In genomic region chr2:184154438-184154837, GRCh38 we compare ENCODE assay signal across 22 cellular contexts.
DNase-seq lines count a peak whose midpoint lies in the region; ATAC-seq and TF ChIP-seq lines count a peak whose summit lies in the region.
"Had no signal": no experiment of that assay in that cellular context is flagged by ENCODE, and none has a peak within 500 bp of the region (broad histone marks: within the 10 kb centered on the region; RNA-seq: fewer than 3 reads in every experiment).

No MANE protein-coding gene starts in this region.

- H3K4me3 ChIP-seq in GM23248: no peak overlapping the region
- no peak overlapping the region for H3K4me3 ChIP-seq in PC-3 (ENCODE audit: low read length)
- no peak overlapping the region for H3K4me3 ChIP-seq in epithelial cell of esophagus (ENCODE audit: low read length)
- no peak overlapping the region for H3K4me3 ChIP-seq in gastroesophageal sphincter
- no peak overlapping the region for H3K4me3 ChIP-seq in gastrocnemius medialis
- H3K4me3 ChIP-seq: coronary artery had no signal

- H3K4me3 Mint-ChIP-seq in activated naive CD8-positive, alpha-beta T cell treated with anti-CD3 and anti-CD28 coated beads for 36 hours: no peak overlapping the region
- H3K4me3 Mint-ChIP-seq: activated CD4-positive, alpha-beta T cell treated with anti-CD3 and anti-CD28 coated beads, Interleukin-2, amount 10 ng/mL, durations not matched to agents 7 days and 5 days; HFFc6; memory B cell; natural killer cell had no signal

- H3K9ac ChIP-seq in GM23248: no peak overlapping the region
- H3K9ac ChIP-seq in PC-3 (ENCODE audit: low read length): no peak overlapping the region

- no peaks in the 10 kb centered on the region for H3F3A ChIP-seq in GM23248 (ENCODE audit: insufficient read depth)
- no peaks in the 10 kb centered on the region for H3F3A ChIP-seq in PC-3 (ENCODE audit: low read length, unreplicated experiment)

- peaks cover 8% of the 10 kb centered on the region for H3K9me3 Mint-ChIP-seq in activated naive CD8-positive, alpha-beta T cell treated with anti-CD3 and anti-CD28 coated beads for 36 hours

- H3K4me1 ChIP-seq in GM23248 (ENCODE audit: insufficient read depth): 0 out of 2 replicates have a peak, but pooled peaks cover 4% of the 10 kb centered on the region
- H3K4me1 ChIP-seq in PC-3 (ENCODE audit: insufficient read depth, low read length): no peaks in the 10 kb centered on the region; the same call in 1 of the 2 replicates
- H3K4me1 ChIP-seq in gastroesophageal sphincter: no peaks in the 10 kb centered on the region
- no peaks in the 10 kb centered on the region for H3K4me1 ChIP-seq in gastrocnemius medialis

- H3K27me3 Mint-ChIP-seq in activated naive CD8-positive, alpha-beta T cell treated with anti-CD3 and anti-CD28 coated beads for 36 hours: no peaks in the 10 kb centered on the region
- H3K27me3 Mint-ChIP-seq: activated CD4-positive, alpha-beta T cell treated with anti-CD3 and anti-CD28 coated beads, Interleukin-2, amount 10 ng/mL, durations not matched to agents 7 days and 5 days; memory B cell; progenitor cell of endocrine pancreas had no signal

- H4K20me1 ChIP-seq in GM23248 (ENCODE audit: insufficient read depth) (no peaks in the 10 kb centered on the region), PC-3 (ENCODE audit: low read length) (no peaks in the 10 kb centered on the region)

- WGBS in GM23248 (ENCODE audit: low coverage in 1 of 2, low lambda C conversion rate in 2 of 2, missing lambda C conversion rate in 2 of 2), 2 experiments: 3 to 5% methylated on average over 2 of the region's 2 CpGs
- WGBS in gastroesophageal sphincter (ENCODE audit: low coverage in 1 of 2), 2 donors: 57 to 75% methylated on average over 1 to 2 of the region's 2 CpGs

- H2AFZ ChIP-seq in GM23248 (no peak overlapping the region), PC-3 (ENCODE audit: low read length) (no peak overlapping the region)

- H3K79me2 ChIP-seq in GM23248 (ENCODE audit: insufficient read depth) (no peaks in the 10 kb centered on the region), PC-3 (ENCODE audit: low read length) (no peaks in the 10 kb centered on the region)

- H3K36me3 Mint-ChIP-seq in activated naive CD8-positive, alpha-beta T cell treated with anti-CD3 and anti-CD28 coated beads for 36 hours: no peaks in the 10 kb centered on the region
- H3K36me3 Mint-ChIP-seq: memory B cell had no signal

- peak overlapping the region; percentile 21 for H3K4me2 ChIP-seq in GM23248 (ENCODE audit: unreplicated experiment)
- no peak overlapping the region for H3K4me2 ChIP-seq in PC-3 (ENCODE audit: low read length)

- no peaks in the 10 kb centered on the region for H3K36me3 ChIP-seq in GM23248 (ENCODE audit: low read depth)
- H3K36me3 ChIP-seq in PC-3 (ENCODE audit: low read depth, low read length): no peaks in the 10 kb centered on the region
- no peaks in the 10 kb centered on the region for H3K36me3 ChIP-seq in gastroesophageal sphincter
- H3K36me3 ChIP-seq in gastrocnemius medialis: no peaks in the 10 kb centered on the region

- in situ Hi-C loops in GM23248 (cut with MboI) (no loop called here), gastrocnemius medialis (cut with MboI; ENCODE audit: low sequenced_read_pairs in 4 of 4) (no loop called here)

- no peak overlapping the region for H3K27ac Mint-ChIP-seq in activated naive CD8-positive, alpha-beta T cell treated with anti-CD3 and anti-CD28 coated beads for 36 hours
- H3K27ac Mint-ChIP-seq: activated CD4-positive, alpha-beta T cell treated with anti-CD3 and anti-CD28 coated beads, Interleukin-2, amount 10 ng/mL, durations not matched to agents 7 days and 5 days; HFFc6; memory B cell; natural killer cell; progenitor cell of endocrine pancreas had no signal

- TF ChIP-seq POLR2A in gastroesophageal sphincter (IDR thresholded peaks at IDR 0.05) (no peak), gastrocnemius medialis (IDR thresholded peaks at IDR 0.05) (no peak)

- no peak for TF ChIP-seq CTCF in PC-3 (conservative IDR thresholded peaks at IDR 0.05; ENCODE audit: low read depth, low read length)
- no peak for TF ChIP-seq CTCF in epithelial cell of esophagus (IDR thresholded peaks at IDR 0.05; ENCODE audit: insufficient read depth, low read depth, low read length, missing control alignments)
- no peak for TF ChIP-seq CTCF in gastroesophageal sphincter (IDR thresholded peaks at IDR 0.05)
- no peak for TF ChIP-seq CTCF in gastrocnemius medialis (IDR thresholded peaks at IDR 0.05 in 4 of 5, conservative IDR thresholded peaks at IDR 0.05 in 1 of 5)

- H3K27ac ChIP-seq in GM23248 (no peak overlapping the region), PC-3 (ENCODE audit: low read length) (no peak overlapping the region), gastroesophageal sphincter (no peak overlapping the region), gastrocnemius medialis (no peak overlapping the region)
- H3K27ac ChIP-seq: coronary artery, RWPE1 had no signal

- no peaks in the 10 kb centered on the region for H3K4me1 Mint-ChIP-seq in activated naive CD8-positive, alpha-beta T cell treated with anti-CD3 and anti-CD28 coated beads for 36 hours
- H3K4me1 Mint-ChIP-seq: activated CD4-positive, alpha-beta T cell treated with anti-CD3 and anti-CD28 coated beads, Interleukin-2, amount 10 ng/mL, durations not matched to agents 7 days and 5 days; memory B cell; natural killer cell had no signal

- H3K27me3 ChIP-seq in GM23248 (replicated peaks; ENCODE audit: insufficient read depth) (no peaks in the 10 kb centered on the region), PC-3 (ENCODE audit: low read length) (no peaks in the 10 kb centered on the region), gastroesophageal sphincter (no peaks in the 10 kb centered on the region), gastrocnemius medialis (no peaks in the 10 kb centered on the region)

- POLR2A ChIA-PET in PC-3 (lab: Charles Lee; ENCODE audit: unreplicated experiment): no interaction called here

- no peak for TF ChIP-seq EP300 in gastroesophageal sphincter (IDR thresholded peaks at IDR 0.05)

- CTCF ChIA-PET in PC-3 (lab: Charles Lee): no interaction called here

- H3K9me3 ChIP-seq in GM23248 (ENCODE audit: low read depth) (no peaks in the 10 kb centered on the region), PC-3 (ENCODE audit: low read length) (0 out of 2 replicates have a peak, but pooled peaks cover 5% of the 10 kb centered on the region), gastroesophageal sphincter (peaks cover 0 to 14% (median 0%) of the 10 kb centered on the region in 3 donors), gastrocnemius medialis (no peaks in the 10 kb centered on the region)

- BruUV-seq in PC-3 (replicated peaks; lab: Mats Ljungman, UMichigan): no TSS peak

- no peaks in the 10 kb centered on the region for H3K9me2 ChIP-seq in GM23248 (ENCODE audit: insufficient read depth)
- no peaks in the 10 kb centered on the region for H3K9me2 ChIP-seq in PC-3 (replicated peaks; ENCODE audit: low read length)

- intact Hi-C loops in PC-3 (cut with micrococcal nuclease) (no loop called here), gastrocnemius medialis (cut with DNase I; ENCODE audit: low total_unique reads) (no loop called here)

- DNase-seq in GM23248 (peak; percentile 65), PC-3 (peak; percentile 24), epithelial cell of esophagus (ENCODE audit: low read depth) (peak; percentile 69), kidney tubule cell (ENCODE audit: low spot score) (peak; percentile 77), gastrocnemius medialis (no peak)
- no peak for DNase-seq in activated naive CD8-positive, alpha-beta T cell treated with anti-CD3 and anti-CD28 coated beads for 36 hours
- DNase-seq: activated CD4-positive, alpha-beta T cell treated with anti-CD3 and anti-CD28 coated beads, Interleukin-2, amount 10 ng/mL, durations not matched to agents 7 days and 5 days; activated naive CD4-positive, alpha-beta T cell treated with Interleukin-2 at 50 U/mL for 16 hours; AML-193; COR-L47; HFFc6; natural killer cell; NCI-H146; NCI-H226; NK-92 treated with Interleukin-12 subunit alpha and Interleukin-12 subunit beta, amount 100 ng/mL, for 24 hours; SW 1271 had no signal

- ATAC-seq in PC-3 (peak; percentile 60), HG02852 (IDR thresholded peaks at IDR 0.05; ENCODE audit: unreplicated experiment) (no peak), gastroesophageal sphincter (no peak), gastrocnemius medialis (no peak)
- ATAC-seq: natural killer cell had no signal

Comparison
In these comparisons a context has a peak if more than half of its experiments do, and no peak if none do; other contexts are left out.
1. DNase-seq: peak in GM23248 (single experiment), PC-3 (single experiment), epithelial cell of esophagus (single experiment) and kidney tubule cell (single experiment); none in activated naive CD8-positive, alpha-beta T cell treated with anti-CD3 and anti-CD28 coated beads for 36 hours (single experiment) and gastrocnemius medialis (0 of 2).